Comparison of ENCODE assay signal across 8 cellular contexts in genomic region chr9:137605146-137606004, GRCh38. TPM values are rescaled to one million over a fixed set of nuclear protein-coding genes. Genes with fewer than 3 reads are reported as not detected.
DNase-seq lines count a peak whose midpoint lies in the region; ATAC-seq, FAIRE-seq and TF ChIP-seq lines count a peak whose summit lies in the region.

Gene ARRDC1, plus strand, starts transcription at chr9:137605686. Its CDS starts 32 bp downstream, at chr9:137605718.

- H3K27me3 Mint-ChIP-seq in activated T-cell treated with anti-CD3 and anti-CD28 coated beads, Interleukin-2, amount 50 U/mL, for 72 hours (ENCODE audit: low read depth) = no peaks in the 10 kb centered on the region
- no peaks in the 10 kb centered on the region for H3K27me3 Mint-ChIP-seq in naive B cell

- no peaks in the 10 kb centered on the region for H3K9me3 Mint-ChIP-seq in activated T-cell treated with anti-CD3 and anti-CD28 coated beads, Interleukin-2, amount 50 U/mL, for 72 hours
- H3K9me3 Mint-ChIP-seq in naive B cell = no peaks in the 10 kb centered on the region
- H3K9me3 Mint-ChIP-seq in stimulated activated effector memory CD8-positive, alpha-beta T cell treated with anti-CD3 and anti-CD28 coated beads, Interleukin-12 subunit alpha, Interleukin-12 subunit beta, amount 100 ng/mL, for 72 hours = no peaks in the 10 kb centered on the region

- no peak for TF ChIP-seq CTCF in D721Med (IDR thresholded peaks at IDR 0.05; ENCODE audit: insufficient read depth, missing control alignments)

- H3K27ac Mint-ChIP-seq in activated T-cell treated with anti-CD3 and anti-CD28 coated beads, Interleukin-2, amount 50 U/mL, for 72 hours = no peak within 1 kb of the TSS
- H3K27ac Mint-ChIP-seq in naive B cell = peak within 1 kb of the TSS in 4 of 6 donors; percentile 65 to 88 (median 72)
- H3K27ac Mint-ChIP-seq in stimulated activated effector memory CD8-positive, alpha-beta T cell treated with anti-CD3 and anti-CD28 coated beads, Interleukin-12 subunit alpha, Interleukin-12 subunit beta, amount 100 ng/mL, for 72 hours = no peak within 1 kb of the TSS

- peak; percentile 83 for ATAC-seq in GM21526 (IDR thresholded peaks at IDR 0.05; ENCODE audit: low FRiP score, unreplicated experiment)
- ATAC-seq in activated T-cell treated with anti-CD3 and anti-CD28 coated beads, Interleukin-2, amount 50 U/mL, for 72 hours (replicated peaks in 1 of 2) = peak; percentile 91 to 92
- ATAC-seq in naive B cell (ENCODE audit: low read depth in 2 of 2) = peak; percentile 83 to 88
- peak; percentile 94 for ATAC-seq in stimulated activated effector memory CD8-positive, alpha-beta T cell treated with anti-CD3 and anti-CD28 coated beads, Interleukin-12 subunit alpha, Interleukin-12 subunit beta, amount 100 ng/mL, for 72 hours

- H3K36me3 Mint-ChIP-seq in activated T-cell treated with anti-CD3 and anti-CD28 coated beads, Interleukin-2, amount 50 U/mL, for 72 hours (ENCODE audit: insufficient read depth in 2 of 2) = no peaks in the 10 kb centered on the region
- no peaks in the 10 kb centered on the region for H3K36me3 Mint-ChIP-seq in naive B cell
- peaks cover 4% of the 10 kb centered on the region for H3K36me3 Mint-ChIP-seq in stimulated activated effector memory CD8-positive, alpha-beta T cell treated with anti-CD3 and anti-CD28 coated beads, Interleukin-12 subunit alpha, Interleukin-12 subunit beta, amount 100 ng/mL, for 72 hours

- peak; percentile 81 for DNase-seq in D721Med (ENCODE audit: insufficient read length, low spot score)
- DNase-seq in HuH-7.5 (ENCODE audit: low spot score) = peak; percentile 86
- peak; percentile 97 for DNase-seq in RKO (ENCODE audit: low spot score)
- peak; percentile 92 to 93 for DNase-seq in activated T-cell treated with anti-CD3 and anti-CD28 coated beads, Interleukin-2, amount 50 U/mL, for 72 hours
- peak; percentile 87 for DNase-seq in fibroblast of gingiva (ENCODE audit: low read depth)
- DNase-seq in naive B cell = peak; percentile 83
- peak; percentile 78 to 92 for DNase-seq in stimulated activated effector memory CD8-positive, alpha-beta T cell treated with anti-CD3 and anti-CD28 coated beads, Interleukin-12 subunit alpha, Interleukin-12 subunit beta, amount 100 ng/mL, for 72 hours (ENCODE audit: low spot score in 2 of 2)

- H3K4me1 Mint-ChIP-seq in activated T-cell treated with anti-CD3 and anti-CD28 coated beads, Interleukin-2, amount 50 U/mL, for 72 hours (ENCODE audit: low read depth) = peaks cover 24% of the 10 kb centered on the region
- H3K4me1 Mint-ChIP-seq in naive B cell = peaks cover 15 to 39% (median 27%) of the 10 kb centered on the region in 3 donors
- H3K4me1 Mint-ChIP-seq in stimulated activated effector memory CD8-positive, alpha-beta T cell treated with anti-CD3 and anti-CD28 coated beads, Interleukin-12 subunit alpha, Interleukin-12 subunit beta, amount 100 ng/mL, for 72 hours = peaks cover 24% of the 10 kb centered on the region

- no peak for FAIRE-seq in D721Med (lab: Jason Lieb, UNC)

- H3K4me3 Mint-ChIP-seq in activated T-cell treated with anti-CD3 and anti-CD28 coated beads, Interleukin-2, amount 50 U/mL, for 72 hours = peak within 1 kb of the TSS; percentile 84
- H3K4me3 Mint-ChIP-seq in naive B cell = peak within 1 kb of the TSS; percentile 71 to 93 (median 82)
- H3K4me3 Mint-ChIP-seq in stimulated activated effector memory CD8-positive, alpha-beta T cell treated with anti-CD3 and anti-CD28 coated beads, Interleukin-12 subunit alpha, Interleukin-12 subunit beta, amount 100 ng/mL, for 72 hours = peak within 1 kb of the TSS; percentile 73

RNA-seq across cellular contexts. Expression of gene ARRDC1, which starts in this region (rescaled TPM):
- 10 to 100 TPM; 45.3 to 47.2 TPM for total RNA-seq in activated T-cell treated with anti-CD3 and anti-CD28 coated beads, Interleukin-2, amount 50 U/mL, for 72 hours
- 10 to 100 TPM; 30.3 to 65.5 (median 40.0) TPM for polyA plus RNA-seq in naive B cell (ENCODE audit: low read depth in 6 of 6)

Comparison
In these comparisons a context has a peak if more than half of its experiments do, and no peak if none do; other contexts are left out.
1. Peak in every context shown above with its lines: DNase-seq and ATAC-seq.
2. H3K27ac Mint-ChIP-seq: peak in naive B cell (4 of 6); none in activated T-cell treated with anti-CD3 and anti-CD28 coated beads, Interleukin-2, amount 50 U/mL, for 72 hours (single experiment) and stimulated activated effector memory CD8-positive, alpha-beta T cell treated with anti-CD3 and anti-CD28 coated beads, Interleukin-12 subunit alpha, Interleukin-12 subunit beta, amount 100 ng/mL, for 72 hours (single experiment).